In the genomic region with DNA sequence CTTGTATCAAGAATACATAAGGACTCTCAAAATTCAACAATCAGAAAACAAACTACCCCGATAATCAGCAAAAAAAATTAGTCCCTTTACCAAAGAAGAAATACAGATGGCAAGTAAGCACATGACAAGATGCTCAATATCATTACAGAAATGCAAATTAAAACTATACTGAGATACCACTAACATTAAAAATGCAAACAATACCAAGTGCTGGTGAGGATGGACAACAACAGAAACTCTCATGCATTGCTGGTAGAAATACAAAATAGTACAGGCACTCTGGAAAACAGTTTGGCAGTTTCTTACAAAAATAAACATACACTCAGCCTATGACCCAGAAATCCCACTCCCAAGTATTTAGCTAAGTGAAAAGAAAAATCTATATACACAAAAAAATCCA, we compare ENCODE assay signal across 37 cellular contexts. TPM values are rescaled to one million over a fixed set of nuclear protein-coding genes. Genes with fewer than 3 reads are reported as not detected.
"Had no signal": no experiment of that assay in that cellular context is flagged by ENCODE, and none has a peak within 500 bp of the region (broad histone marks: within the 10 kb centered on the region; RNA-seq: fewer than 3 reads in every experiment).

No MANE protein-coding gene starts in this region.

- H3K27ac ChIP-seq: adrenal gland, ascending aorta, body of pancreas, brain microvascular endothelial cell, breast epithelium, cardiac muscle cell had no signal

- H3K9me3 ChIP-seq: adrenal gland, ascending aorta, body of pancreas, breast epithelium had no signal

- H3K4me1 ChIP-seq: adrenal gland, ascending aorta, body of pancreas, breast epithelium had no signal

- H3K27me3 ChIP-seq: adrenal gland, ascending aorta, body of pancreas, brain microvascular endothelial cell, breast epithelium, cardiac muscle cell had no signal

- H3K4me3 ChIP-seq: adrenal gland, ascending aorta, body of pancreas, breast epithelium, cardiac muscle cell had no signal

- DNase-seq: activated effector memory CD4-positive, alpha-beta T cell treated with anti-CD3 and anti-CD28 coated beads, Interleukin-2, amount 50 U/mL, for 16 hours; activated effector memory CD4-positive, alpha-beta T cell treated with Interleukin-2 at 50 U/mL for 16 hours; activated gamma-delta T cell; activated gamma-delta T cell treated with Interleukin-2 at 50 U/mL for 16 hours; activated naive CD4-positive, alpha-beta T cell; activated naive CD4-positive, alpha-beta T cell treated with anti-CD3 and anti-CD28 coated beads for 36 hours; activated naive CD4-positive, alpha-beta T cell treated with anti-CD3 and anti-CD28 coated beads, Interleukin-2, amount 10 ng/mL, durations not matched to agents 7 days and 5 days; activated naive CD4-positive, alpha-beta T cell treated with anti-CD3 and anti-CD28 coated beads, Interleukin-2, amount 50 U/mL, for 16 hours; activated naive CD4-positive, alpha-beta T cell treated with Interleukin-2 at 50 U/mL for 16 hours; activated naive CD8-positive, alpha-beta T cell treated with anti-CD3 and anti-CD28 coated beads for 36 hours; activated naive CD8-positive, alpha-beta T cell treated with anti-CD3 and anti-CD28 coated beads, Interleukin-2, amount 10 ng/mL, durations not matched to agents 7 days and 5 days; activated naive CD8-positive, alpha-beta T cell treated with anti-CD3 and anti-CD28 coated beads, Interleukin-2, amount 50 U/mL, for 24 hours; activated T-cell treated with anti-CD3 and anti-CD28 coated beads, Interleukin-2, amount 50 U/mL, for 1 hour; activated T-cell treated with anti-CD3 and anti-CD28 coated beads, Interleukin-2, amount 50 U/mL, for 24 hours; activated T-cell treated with anti-CD3 and anti-CD28 coated beads, Interleukin-2, amount 50 U/mL, for 4 hours; activated T-cell treated with anti-CD3 and anti-CD28 coated beads, Interleukin-2, amount 50 U/mL, for 48 hours; activated T-cell treated with anti-CD3 and anti-CD28 coated beads, Interleukin-2, amount 50 U/mL, for 72 hours; adrenal gland; amniotic stem cell; amygdala; anterior cingulate cortex; aorta; body of pancreas; brain microvascular endothelial cell; caudate nucleus; central memory CD4-positive, alpha-beta T cell; cerebellar nuclear complex had no signal

- H3K36me3 ChIP-seq: adrenal gland, brain microvascular endothelial cell, breast epithelium had no signal

RNA-seq across cellular contexts. Expression of a gene that starts 44.8 kb away (rescaled TPM):
- total RNA-seq: activated naive CD4-positive, alpha-beta T cell treated with anti-CD3 and anti-CD28 coated beads for 36 hours; activated naive CD4-positive, alpha-beta T cell treated with anti-CD3 and anti-CD28 coated beads, Interleukin-2, amount 50 U/mL, for 72 hours; activated naive CD8-positive, alpha-beta T cell treated with anti-CD3 and anti-CD28 coated beads for 36 hours; activated naive CD8-positive, alpha-beta T cell treated with anti-CD3 and anti-CD28 coated beads, Interleukin-2, amount 10 ng/mL, durations not matched to agents 7 days and 5 days; activated T-cell treated with anti-CD3 and anti-CD28 coated beads, Interleukin-2, amount 50 U/mL, for 72 hours; activated T-helper 1 cell treated with anti-CD3 and anti-CD28 coated beads, Interleukin-12 subunit alpha, Interleukin-12 subunit beta, Interleukin-2, Interleukin-4 antibody, amounts not matched to agents 30 ng/mL and 10 ng/mL and 1 ng/mL, durations not matched to agents 14 hours and 24 hours and 36 hours; activated T-helper 17 cell treated with anti-CD3 and anti-CD28 coated beads, Interleukin-2, amount 50 U/mL, for 72 hours; activated T-helper 2 cell treated with anti-CD3 and anti-CD28 coated beads, Interferon-gamma antibody, Interleukin-2, Interleukin-4, amounts not matched to agents 10 μg/mL and 5 μg/mL and 100 μg/mL, durations not matched to agents 14 hours and 24 hours and 36 hours; aorta; astrocyte; breast epithelium; cardiac muscle cell; cardiac septum; chondrocyte had no signal
- polyA plus RNA-seq: cardiac muscle cell had no signal
